In the genomic region with DNA sequence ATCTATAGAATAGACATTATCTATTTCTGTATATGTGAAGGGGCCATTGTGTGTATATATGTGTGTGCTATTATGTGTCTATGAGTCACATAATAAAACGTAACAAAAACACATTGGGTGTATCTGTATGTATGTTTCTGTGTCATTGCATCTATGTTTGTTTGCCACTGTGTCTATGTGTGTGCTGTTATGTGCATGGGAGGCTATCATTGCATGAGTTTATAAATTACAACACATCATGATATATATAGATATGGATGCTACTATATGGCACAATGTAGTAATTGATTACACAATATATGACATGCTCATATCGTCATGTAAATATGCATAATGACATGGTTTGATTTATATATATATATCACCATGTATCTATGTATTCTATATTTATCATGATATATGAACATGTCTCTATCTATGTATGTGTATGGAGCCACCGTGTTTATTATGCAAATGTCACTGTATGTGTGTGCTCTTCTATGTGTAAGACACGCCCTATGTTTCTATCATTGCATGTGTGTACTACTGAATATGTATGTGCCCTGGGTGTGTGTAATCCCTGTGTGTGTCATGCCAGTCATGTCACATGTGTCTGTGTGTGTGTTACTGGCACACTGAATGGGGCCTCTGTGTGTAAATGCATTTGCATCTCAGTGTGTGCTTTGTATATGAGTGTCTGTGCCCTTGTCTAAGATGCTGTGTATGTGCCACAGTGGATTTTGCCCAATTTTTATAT, we compare ENCODE assay signal across 2 cellular contexts.
TF ChIP-seq lines count a peak whose summit lies in the region.

No MANE protein-coding gene starts in this region.

TF ChIP-seq in HepG2, 621 proteins besides CTCF, POLR2A, EP300 and RAD21:
- TF ChIP-seq CEBPB (IDR thresholded peaks at IDR 0.05; ENCODE audit: borderline replicate concordance, low read depth, low read length) (peak; percentile 72; the same call in 1 of the 2 replicates), NR2F2 (IDR thresholded peaks at IDR 0.05; ENCODE audit: borderline replicate concordance, low read depth) (no peak), CREB1 (IDR thresholded peaks at IDR 0.05) (peak; percentile 8; the same call in 1 of the 2 replicates), CREB1 (CRISPR knock-in tag; IDR thresholded peaks at IDR 0.05) (no peak)

TF ChIP-seq in HEK293T, 16 proteins besides CTCF, POLR2A, EP300 and RAD21:
- no peak for TF ChIP-seq FOXA1 (IDR thresholded peaks at IDR 0.05)
